ENCODE assay signal across 9 cellular contexts in the genomic region with DNA sequence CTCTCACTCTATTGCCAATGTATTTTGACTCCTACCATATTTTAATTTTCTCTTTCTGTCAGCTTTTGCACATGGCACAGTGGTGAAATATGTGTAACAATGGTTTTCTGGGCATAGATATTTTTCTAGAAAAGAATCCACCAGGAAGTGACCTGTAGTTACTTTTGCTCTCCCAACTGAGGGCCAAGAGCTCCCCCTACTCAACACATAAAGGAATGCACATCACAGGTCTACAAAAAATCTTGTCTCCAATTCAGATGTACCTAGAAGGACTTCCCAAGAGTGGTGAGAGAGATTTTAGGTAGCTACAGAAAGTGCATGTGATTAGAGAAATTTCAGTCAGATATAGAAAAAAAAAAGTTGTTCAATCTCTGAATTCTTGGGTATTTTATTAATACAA. TPM values are rescaled to one million over a fixed set of nuclear protein-coding genes. Genes with fewer than 3 reads are reported as not detected.
DNase-seq lines count a peak whose midpoint lies in the region; ATAC-seq and TF ChIP-seq lines count a peak whose summit lies in the region.
"Had no signal": no experiment of that assay in that cellular context is flagged by ENCODE, and none has a peak within 500 bp of the region (broad histone marks: within the 10 kb centered on the region; RNA-seq: fewer than 3 reads in every experiment).

No MANE protein-coding gene starts in this region.

- no peaks in the 10 kb centered on the region for H3K4me1 ChIP-seq in Karpas-422 (ENCODE audit: low read length)
- H3K4me1 ChIP-seq in suprapubic skin, result no peaks in the 10 kb centered on the region

- H4K20me1 ChIP-seq in Karpas-422 (ENCODE audit: insufficient read depth, low read depth, low read length), result no peaks in the 10 kb centered on the region

- no peak overlapping the region for H3K9ac ChIP-seq in Karpas-422 (ENCODE audit: low read length)

- H3K9me3 ChIP-seq in Karpas-422 (ENCODE audit: low read length), result no peaks in the 10 kb centered on the region
- H3K9me3 ChIP-seq in suprapubic skin, result no peaks in the 10 kb centered on the region

- H3K4me3 ChIP-seq in Karpas-422 (ENCODE audit: low read length) (no peak overlapping the region), suprapubic skin (no peak overlapping the region)

- H3K27me3 ChIP-seq in Karpas-422 (ENCODE audit: low read length), result no peaks in the 10 kb centered on the region
- H3K27me3 ChIP-seq in suprapubic skin, result no peaks in the 10 kb centered on the region

- no peaks in the 10 kb centered on the region for H3K36me3 ChIP-seq in Karpas-422 (ENCODE audit: insufficient read depth, low read length)
- no peaks in the 10 kb centered on the region for H3K36me3 ChIP-seq in suprapubic skin

- ATAC-seq in HG02571 (IDR thresholded peaks at IDR 0.05; ENCODE audit: unreplicated experiment) (no peak), GM21723 (IDR thresholded peaks at IDR 0.05; ENCODE audit: unreplicated experiment) (no peak)

- TF ChIP-seq EP300 in suprapubic skin (IDR thresholded peaks at IDR 0.05), result no peak

- no peaks in the 10 kb centered on the region for H3K9me2 ChIP-seq in Karpas-422 (replicated peaks; ENCODE audit: insufficient read depth, low read length)

- no peak overlapping the region for H2AFZ ChIP-seq in Karpas-422 (ENCODE audit: low read length)

- TF ChIP-seq POLR2A in suprapubic skin (IDR thresholded peaks at IDR 0.05), result no peak

- TF ChIP-seq CTCF in GM13977 (IDR thresholded peaks at IDR 0.05; ENCODE audit: extremely low read depth, insufficient read depth, missing control alignments), result peak; percentile 24
- no peak for TF ChIP-seq CTCF in suprapubic skin (IDR thresholded peaks at IDR 0.05)

- H3K79me2 ChIP-seq in Karpas-422 (ENCODE audit: low read length), result no peaks in the 10 kb centered on the region

- DNase-seq in GM13977 (ENCODE audit: low spot score) (peak; percentile 12), Karpas-422 (peak; percentile 56), SKM-1 treated with dmso at 0.1 percent for 144 hours (lab: John Stamatoyannopoulos, UW; ENCODE audit: unreplicated experiment) (peak; percentile 45), lung microvascular endothelial cell (ENCODE audit: low read depth in 2 of 2) (peak; percentile 5 to 35), DMS153 treated with DMSO at 0.1 percent for 48 hours (lab: John Stamatoyannopoulos, UW; ENCODE audit: unreplicated experiment) (no peak), suprapubic skin (ENCODE audit: low spot score in 2 of 2) (no peak)

- in situ Hi-C loops in GM13977 (cut with MboI; ENCODE audit: low pct_unique_long_range_greater_than_20kb, low sequenced_read_pairs, unreplicated experiment), result no loop called here

- H3K4me2 ChIP-seq in Karpas-422 (ENCODE audit: low read depth, low read length, poor library complexity, severe bottlenecking), result no peak overlapping the region

- H3K27ac ChIP-seq in Karpas-422 (ENCODE audit: low read length) (no peak overlapping the region), suprapubic skin (no peak overlapping the region)

RNA-seq across cellular contexts. Expression of a gene that starts 15.6 kb away (rescaled TPM):
- not detected in 2 replicates for total RNA-seq in Karpas-422 (2014; rRNA removed; shearing (Covaris generic); ENCODE audit: low replicate concordance)
- total RNA-seq in lung microvascular endothelial cell (under 0.01 TPM in 1 of 2 replicates, not detected in the other), suprapubic skin (1 to 10 TPM; 1.8 to 4.4 (median 2.4) TPM)
- total RNA-seq: T-helper 1 cell treated with Interleukin-12 subunit alpha and Interleukin-12 subunit beta and Interleukin-4 antibody, amounts not matched to agents 30 ng/mL and 1 ng/mL, for 36 hours had no signal

RNA-seq across cellular contexts. Expression of a gene that starts 53.1 kb away (rescaled TPM):
- total RNA-seq in Karpas-422 (2014; rRNA removed; shearing (Covaris generic); ENCODE audit: low replicate concordance), result not detected in 2 replicates
- not detected in 2 replicates for total RNA-seq in lung microvascular endothelial cell
- total RNA-seq in suprapubic skin, result not detected
- total RNA-seq: T-helper 1 cell treated with Interleukin-12 subunit alpha and Interleukin-12 subunit beta and Interleukin-4 antibody, amounts not matched to agents 30 ng/mL and 1 ng/mL, for 36 hours had no signal

Comparison
In these comparisons a context has a peak if more than half of its experiments do, and no peak if none do; other contexts are left out.
1. DNase-seq: peak in GM13977 (single experiment), Karpas-422 (single experiment), SKM-1 treated with dmso at 0.1 percent for 144 hours (single experiment) and lung microvascular endothelial cell (2 of 2); none in DMS153 treated with DMSO at 0.1 percent for 48 hours (single experiment) and suprapubic skin (0 of 2).